Comparison of ENCODE assay signal across 1 cellular context in the genomic region with DNA sequence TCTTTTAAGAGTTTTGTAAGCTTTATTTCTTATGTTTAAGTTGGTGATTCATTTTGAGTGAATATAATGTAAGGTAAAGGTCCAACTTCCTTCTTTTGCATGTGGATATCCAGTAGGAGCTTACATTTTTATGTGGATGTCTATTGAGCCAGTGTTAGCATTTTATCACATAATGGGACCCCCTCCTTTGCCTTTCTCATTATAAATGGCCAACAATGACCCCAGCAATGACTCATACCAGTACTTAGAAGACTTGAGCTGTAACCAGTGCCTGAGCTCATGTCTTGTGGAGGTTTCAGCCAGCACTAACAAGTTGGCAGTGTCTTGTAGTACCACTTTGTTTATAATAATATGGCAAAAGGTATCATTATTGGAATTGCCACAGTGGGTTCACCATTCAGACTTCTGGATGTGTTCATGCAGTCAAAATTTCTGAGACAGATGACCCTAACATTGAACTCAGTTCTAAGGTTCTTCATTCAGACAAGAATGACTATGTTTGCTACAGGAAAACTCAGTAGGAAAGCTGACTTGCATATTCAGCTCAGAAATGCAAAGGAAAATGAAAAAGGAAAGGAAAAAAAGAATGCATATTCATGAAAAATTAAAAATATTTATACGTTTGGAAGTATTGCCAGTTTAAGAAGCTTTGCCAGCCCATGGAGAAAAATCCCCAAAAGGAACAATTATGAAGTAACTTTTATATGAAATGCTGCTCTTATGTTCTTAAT.
TF ChIP-seq lines count a peak whose summit lies in the region.

No MANE protein-coding gene starts in this region.

TF ChIP-seq in GM12878, 131 proteins besides CTCF, POLR2A, EP300 and RAD21:
- no peak for TF ChIP-seq RUNX3 (IDR thresholded peaks at IDR 0.05; ENCODE audit: low read length)
- TF ChIP-seq, protein P1, sequence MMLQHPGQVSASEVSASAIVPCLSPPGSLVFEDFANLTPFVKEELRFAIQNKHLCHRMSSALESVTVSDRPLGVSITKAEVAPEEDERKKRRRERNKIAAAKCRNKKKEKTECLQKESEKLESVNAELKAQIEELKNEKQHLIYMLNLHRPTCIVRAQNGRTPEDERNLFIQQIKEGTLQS (IDR thresholded peaks at IDR 0.05; ENCODE audit: borderline replicate concordance, extremely low read depth, low read depth, low read length): no peak
- TF ChIP-seq JUNB (IDR thresholded peaks at IDR 0.05): peak; percentile 16; the same call in 1 of the 2 replicates
TF ChIP-seq in GM12878: peak in this region for 1.
